In the genomic region with DNA sequence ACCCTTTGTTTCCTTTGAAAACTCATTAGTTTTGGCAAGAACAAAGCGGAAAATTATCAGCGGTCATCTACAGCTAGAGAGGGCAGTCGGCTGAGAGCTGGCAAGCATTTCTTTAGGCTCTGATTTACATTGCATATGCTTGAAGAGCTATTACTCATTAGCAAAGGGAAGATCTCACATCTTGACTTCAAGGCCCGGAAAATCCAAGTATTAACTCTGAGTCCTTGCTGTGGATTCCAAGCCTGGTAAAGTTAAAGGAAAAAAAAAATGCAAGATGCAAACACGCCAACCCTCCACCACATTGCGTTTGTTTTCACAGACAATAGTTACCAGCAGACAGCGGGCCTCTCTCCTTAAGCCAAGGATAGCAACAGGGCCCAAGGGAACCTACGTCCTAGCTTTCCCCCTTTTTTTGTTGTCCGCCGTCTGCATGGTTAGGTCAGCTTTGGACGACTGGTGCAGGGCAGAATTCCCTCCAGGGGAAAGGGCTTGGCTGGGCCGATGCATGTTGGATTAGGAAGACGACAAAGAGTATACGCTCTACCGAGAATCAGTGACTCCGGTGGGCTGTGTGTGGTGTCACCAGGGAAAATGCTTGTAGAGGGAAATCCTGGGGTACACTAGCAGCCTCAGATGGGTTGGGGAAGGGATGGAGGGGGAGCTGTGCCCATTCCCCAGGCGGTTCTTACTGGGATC, we compare ENCODE assay signal across 10 cellular contexts. TPM values are rescaled to one million over a fixed set of nuclear protein-coding genes. Genes with fewer than 3 reads are reported as not detected.
A peak's percentile ranks its signal among the peaks of the same experiment; 100 is the strongest.
DNase-seq lines count a peak whose midpoint lies in the region; ATAC-seq and TF ChIP-seq lines count a peak whose summit lies in the region.
"Had no signal": no experiment of that assay in that cellular context is flagged by ENCODE, and none has a peak within 500 bp of the region (broad histone marks: within the 10 kb centered on the region; RNA-seq: fewer than 3 reads in every experiment).

No MANE protein-coding gene starts in this region.

- no peak for ATAC-seq in activated CD4-positive, alpha-beta T cell treated with anti-CD3 and anti-CD28 coated beads for 36 hours
- no peak for ATAC-seq in GM21526 (IDR thresholded peaks at IDR 0.05; ENCODE audit: low FRiP score, unreplicated experiment)

- H3K4me3 ChIP-seq in SK-N-MC = no peak overlapping the region
- H3K4me3 ChIP-seq in fibroblast of pulmonary artery (replicated peaks; ENCODE audit: low read depth, low read length) = no peak overlapping the region
- H3K4me3 ChIP-seq in trophoblast cell (ENCODE audit: low read depth, low read length) = no peak overlapping the region

- H3K27ac Mint-ChIP-seq in activated CD4-positive, alpha-beta T cell treated with anti-CD3 and anti-CD28 coated beads for 36 hours = peak overlapping the region; percentile 39

- no peaks in the 10 kb centered on the region for H3K79me2 ChIP-seq in trophoblast cell (ENCODE audit: control insufficient read depth, insufficient read depth, low read length, poor library complexity)

- no peak overlapping the region for H2BK12ac ChIP-seq in trophoblast cell (ENCODE audit: low read length)

- H4K8ac ChIP-seq in trophoblast cell (ENCODE audit: low read depth, low read length) = no peak overlapping the region

- H3K4me3 Mint-ChIP-seq in activated CD4-positive, alpha-beta T cell treated with anti-CD3 and anti-CD28 coated beads for 36 hours = peak overlapping the region; percentile 11

- WGBS in trophoblast cell (ENCODE audit: extremely low coverage, insufficient coverage, insufficient read length) = no CpG with 5 or more reads among the region's 17 CpGs

- no peaks in the 10 kb centered on the region for H3K27me3 Mint-ChIP-seq in activated CD4-positive, alpha-beta T cell treated with anti-CD3 and anti-CD28 coated beads for 36 hours

- H3K27me3 ChIP-seq in trophoblast cell (ENCODE audit: insufficient read depth, low read length) = no peaks in the 10 kb centered on the region

- peak overlapping the region; percentile 1; the same call in 1 of the 2 replicates for H3K27ac ChIP-seq in SK-N-MC
- H3K27ac ChIP-seq in trophoblast cell (ENCODE audit: low read depth, low read length) = no peak overlapping the region

- no peaks in the 10 kb centered on the region for H3K36me3 Mint-ChIP-seq in activated CD4-positive, alpha-beta T cell treated with anti-CD3 and anti-CD28 coated beads for 36 hours (ENCODE audit: low read depth)

- peaks cover 0 to 7% of the 10 kb centered on the region in 2 experiments for H3K4me1 ChIP-seq in trophoblast cell (ENCODE audit: control insufficient read depth in 1 of 2, insufficient read depth in 2 of 2, low read length in 2 of 2)

- no peaks in the 10 kb centered on the region for H3K9me3 Mint-ChIP-seq in activated CD4-positive, alpha-beta T cell treated with anti-CD3 and anti-CD28 coated beads for 36 hours (ENCODE audit: low read depth)

- TF ChIP-seq CTCF in fibroblast of pulmonary artery (IDR thresholded peaks at IDR 0.05; ENCODE audit: low read length, missing control alignments) = no peak

- intact Hi-C loops in activated CD4-positive, alpha-beta T cell treated with anti-CD3 and anti-CD28 coated beads for 36 hours (cut with DNase I, micrococcal nuclease) = loop anchor here (2.0 to 10.0 kb wide), 3 partner anchors 89 to 925 kb away; a partner anchor contains a TSS

- H3K79me1 ChIP-seq in trophoblast cell (ENCODE audit: low read length) = peaks cover 1% of the 10 kb centered on the region

- no peak overlapping the region for H3K18ac ChIP-seq in trophoblast cell (ENCODE audit: low read length)

- H4K12ac ChIP-seq in trophoblast cell (ENCODE audit: low read depth, low read length) = no peak overlapping the region

- H3K4me2 ChIP-seq in trophoblast cell (ENCODE audit: low read length) = peak overlapping the region; percentile 49

- H2BK5ac ChIP-seq in trophoblast cell (ENCODE audit: low read depth, low read length, poor library complexity) = no peak overlapping the region

- no peak overlapping the region for H2AK5ac ChIP-seq in trophoblast cell (ENCODE audit: low read length)

- H2BK120ac ChIP-seq in trophoblast cell (ENCODE audit: insufficient read depth, low read length, poor library complexity) = no peak overlapping the region

- no peak overlapping the region for H4K91ac ChIP-seq in trophoblast cell (ENCODE audit: low read depth, low read length)

- POLR2A ChIA-PET in activated CD4-positive, alpha-beta T cell treated with anti-CD3 and anti-CD28 coated beads for 36 hours (lab: Charles Lee) = no interaction called here

- DNase-seq in activated CD4-positive, alpha-beta T cell treated with anti-CD3 and anti-CD28 coated beads for 36 hours = no peak
- no peak for DNase-seq in activated CD4-positive, alpha-beta T cell treated with anti-CD3 and anti-CD28 coated beads, Interleukin-2, amount 50 U/mL, for 48 hours
- DNase-seq in SK-N-MC (ENCODE audit: low read depth, low spot score) (no peak), fibroblast of pulmonary artery (ENCODE audit: low read depth) (peak; percentile 20), trophoblast cell (peak in 1 of 2 donors; percentile 43), NCI-H526 treated with DMSO at 0.1 percent for 48 hours (lab: John Stamatoyannopoulos, UW) (no peak), C1 segment of cervical spinal cord (lab: John Stamatoyannopoulos, UW) (no peak)
- DNase-seq: effector CD4-positive, alpha-beta T cell; NCI-H2081 treated with DMSO at 0.1 percent for 48 hours had no signal

- CTCF ChIA-PET in activated CD4-positive, alpha-beta T cell treated with anti-CD3 and anti-CD28 coated beads for 36 hours (lab: Charles Lee) = interaction anchor here (1.2 kb wide), 1 partner anchor 48 kb away, joined by 5 read pairs; no protein-coding TSS in a partner anchor

- peaks cover 2% of the 10 kb centered on the region for H3K4me1 Mint-ChIP-seq in activated CD4-positive, alpha-beta T cell treated with anti-CD3 and anti-CD28 coated beads for 36 hours

- no peak overlapping the region for H3K4ac ChIP-seq in trophoblast cell (ENCODE audit: low read depth, low read length)

- H2AFZ ChIP-seq in trophoblast cell (ENCODE audit: insufficient read depth, low read length, poor library complexity) = no peak overlapping the region

- H3K9me3 ChIP-seq in SK-N-MC (ENCODE audit: low read depth, low read length) (no peaks in the 10 kb centered on the region), trophoblast cell (ENCODE audit: insufficient read depth, low read depth, low read length) (no peaks in the 10 kb centered on the region)

- no peaks in the 10 kb centered on the region; the same call in 1 of the 2 replicates for H3K36me3 ChIP-seq in SK-N-MC (ENCODE audit: insufficient read depth, low read length)
- no peaks in the 10 kb centered on the region for H3K36me3 ChIP-seq in trophoblast cell (ENCODE audit: control insufficient read depth in 1 of 2, insufficient read depth in 2 of 2, low read length in 2 of 2)

- no peak overlapping the region for H3K23ac ChIP-seq in trophoblast cell (ENCODE audit: low read length)

- H3K14ac ChIP-seq in trophoblast cell (ENCODE audit: low read length) = no peak overlapping the region

- H3K9ac ChIP-seq in SK-N-MC (ENCODE audit: insufficient read length) (no peak overlapping the region), trophoblast cell (ENCODE audit: low read length) (no peak overlapping the region)

RNA-seq across cellular contexts. Expression of a gene that starts 1.7 kb away (rescaled TPM):
- total RNA-seq in activated CD4-positive, alpha-beta T cell treated with anti-CD3 and anti-CD28 coated beads for 36 hours = 1 to 10 TPM; 2.9 to 3.5 TPM
- polyA plus RNA-seq in trophoblast cell (2013) = 3.2 and 3.9 TPM in 2 replicates
